ENCODE assay signal across 21 cellular contexts in the genomic region with DNA sequence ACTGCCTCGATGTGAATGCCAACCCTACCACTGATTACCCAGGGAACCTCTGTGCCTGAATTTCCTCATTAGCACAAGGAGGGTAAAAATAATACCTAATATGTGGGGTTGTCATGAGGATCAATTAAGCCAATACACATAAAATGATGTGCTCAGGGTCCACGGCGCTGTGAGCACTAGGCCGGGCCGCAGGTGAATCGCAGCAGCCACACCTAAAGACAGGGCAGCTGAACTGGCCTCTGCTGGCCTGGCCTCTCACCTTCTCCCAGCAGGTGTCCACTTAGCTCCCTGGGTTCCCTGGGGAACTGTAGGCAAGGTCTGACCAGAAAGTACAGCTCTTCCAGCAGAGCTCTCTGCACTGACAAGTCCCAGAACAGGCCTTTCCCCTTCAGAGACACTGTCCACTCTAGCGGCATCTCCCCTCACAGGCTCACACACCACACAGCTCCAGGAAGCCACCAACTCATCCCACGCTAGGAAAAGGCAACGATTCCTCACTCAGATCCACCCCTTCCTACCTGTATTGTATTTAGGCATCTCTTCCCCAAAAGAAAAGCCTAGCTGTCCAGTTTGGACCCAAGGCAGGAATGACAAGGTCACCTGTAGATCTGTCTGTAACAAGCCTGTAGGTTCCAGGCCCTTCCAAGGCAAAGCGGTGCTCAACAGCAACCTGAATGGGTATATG.
DNase-seq lines count a peak whose midpoint lies in the region; ATAC-seq and TF ChIP-seq lines count a peak whose summit lies in the region.
"Had no signal": no experiment of that assay in that cellular context is flagged by ENCODE, and none has a peak within 500 bp of the region (broad histone marks: within the 10 kb centered on the region; RNA-seq: fewer than 3 reads in every experiment).

No MANE protein-coding gene starts in this region.

- H4K20me1 ChIP-seq in smooth muscle cell (ENCODE audit: low read depth), result no peaks in the 10 kb centered on the region

- DNase-seq in activated CD4-positive, alpha-beta memory T cell treated with anti-CD3 and anti-CD28 coated beads, Interleukin-2, amount 10 ng/mL, durations not matched to agents 7 days and 5 days, result no peak
- DNase-seq in activated CD4-positive, alpha-beta memory T cell treated with anti-CD3 and anti-CD28 coated beads for 36 hours, result no peak
- DNase-seq in CD4-positive, alpha-beta memory T cell, result no peak
- DNase-seq in natural killer cell (no peak), germinal center (ENCODE audit: low spot score) (no peak), smooth muscle cell (lab: John Stamatoyannopoulos, UW; ENCODE audit: unreplicated experiment) (no peak)
- DNase-seq in stimulated activated CD4-positive, alpha-beta T cell treated with anti-CD3 and anti-CD28 coated beads, Interleukin-2, amount 100 ng/mL, for 24 hours, result no peak
- DNase-seq: 8988T, amniotic stem cell, DMS153, GF-D8, glutamatergic neuron, NCI-H1436 treated with DMSO at 0.1 percent for 48 hours, NCI-H748 treated with DMSO at 0.1 percent for 48 hours, right cardiac atrium, SHP77 treated with DMSO at 0.1 percent for 48 hours, trophoblast cell had no signal

- H3K27ac ChIP-seq in CD4-positive, alpha-beta memory T cell (ENCODE audit: low read depth, low read length), result no peak overlapping the region
- H3K27ac ChIP-seq in angular gyrus (ENCODE audit: low read depth, low read length), result peak overlapping the region; percentile 1
- H3K27ac ChIP-seq in smooth muscle cell (ENCODE audit: low read depth), result no peak overlapping the region

- H3K27ac Mint-ChIP-seq in activated CD4-positive, alpha-beta memory T cell treated with anti-CD3 and anti-CD28 coated beads, Interleukin-2, amount 10 ng/mL, durations not matched to agents 7 days and 5 days, result peak overlapping the region; percentile 34
- no peak overlapping the region for H3K27ac Mint-ChIP-seq in activated CD4-positive, alpha-beta memory T cell treated with anti-CD3 and anti-CD28 coated beads for 36 hours
- H3K27ac Mint-ChIP-seq in CD4-positive, alpha-beta memory T cell, result peak overlapping the region in 6 of 7 donors; percentile 14 to 92 (median 71)
- peak overlapping the region; percentile 83 to 92 for H3K27ac Mint-ChIP-seq in natural killer cell
- H3K27ac Mint-ChIP-seq: stimulated activated memory B cell treated with anti-CD40 and anti-IgM and Interleukin-4, amounts not matched to agents 10 μg/mL and 1 μg/mL and 100 μg/mL, for 72 hours had no signal

- H3K4me3 ChIP-seq in CD4-positive, alpha-beta memory T cell (ENCODE audit: low read length in 2 of 2), result no peak overlapping the region
- H3K4me3 ChIP-seq in smooth muscle cell, result no peak overlapping the region
- H3K4me3 ChIP-seq: HAP-1 had no signal

- no peaks in the 10 kb centered on the region for H3K27me3 ChIP-seq in CD4-positive, alpha-beta memory T cell (ENCODE audit: insufficient read depth, low read length)
- H3K27me3 ChIP-seq in smooth muscle cell (ENCODE audit: low read depth), result no peaks in the 10 kb centered on the region
- H3K27me3 ChIP-seq: BLaER1 treated with 17β-estradiol and CSF1 and Interleukin-3, amounts not matched to agents 10 nM and 100 nM had no signal

- no peaks in the 10 kb centered on the region for H3K27me3 Mint-ChIP-seq in activated CD4-positive, alpha-beta memory T cell treated with anti-CD3 and anti-CD28 coated beads, Interleukin-2, amount 10 ng/mL, durations not matched to agents 7 days and 5 days
- no peaks in the 10 kb centered on the region for H3K27me3 Mint-ChIP-seq in activated CD4-positive, alpha-beta memory T cell treated with anti-CD3 and anti-CD28 coated beads for 36 hours
- H3K27me3 Mint-ChIP-seq in CD4-positive, alpha-beta memory T cell, result no peaks in the 10 kb centered on the region
- H3K27me3 Mint-ChIP-seq in natural killer cell (ENCODE audit: low read depth in 2 of 2), result no peaks in the 10 kb centered on the region
- H3K27me3 Mint-ChIP-seq: stimulated activated memory B cell treated with anti-CD40 and anti-IgM and Interleukin-4, amounts not matched to agents 10 μg/mL and 1 μg/mL and 100 μg/mL, for 72 hours had no signal

- peaks cover 3% of the 10 kb centered on the region for H3K4me1 Mint-ChIP-seq in activated CD4-positive, alpha-beta memory T cell treated with anti-CD3 and anti-CD28 coated beads, Interleukin-2, amount 10 ng/mL, durations not matched to agents 7 days and 5 days
- peaks cover 18% of the 10 kb centered on the region for H3K4me1 Mint-ChIP-seq in activated CD4-positive, alpha-beta memory T cell treated with anti-CD3 and anti-CD28 coated beads for 36 hours (ENCODE audit: low read depth)
- peaks cover 2 to 30% (median 18%) of the 10 kb centered on the region in 4 donors for H3K4me1 Mint-ChIP-seq in CD4-positive, alpha-beta memory T cell
- peaks cover 46 to 51% of the 10 kb centered on the region in 2 donors for H3K4me1 Mint-ChIP-seq in natural killer cell

- peak overlapping the region; percentile 6 for H3K4me3 Mint-ChIP-seq in activated CD4-positive, alpha-beta memory T cell treated with anti-CD3 and anti-CD28 coated beads, Interleukin-2, amount 10 ng/mL, durations not matched to agents 7 days and 5 days
- no peak overlapping the region for H3K4me3 Mint-ChIP-seq in activated CD4-positive, alpha-beta memory T cell treated with anti-CD3 and anti-CD28 coated beads for 36 hours
- H3K4me3 Mint-ChIP-seq in CD4-positive, alpha-beta memory T cell, result peak overlapping the region in 1 of 8 donors; percentile 5
- H3K4me3 Mint-ChIP-seq in natural killer cell, result peak overlapping the region; percentile 22
- H3K4me3 Mint-ChIP-seq: stimulated activated memory B cell treated with anti-CD40 and anti-IgM and Interleukin-4, amounts not matched to agents 10 μg/mL and 1 μg/mL and 100 μg/mL, for 72 hours had no signal

- peaks cover 9% of the 10 kb centered on the region for H3K36me3 ChIP-seq in CD4-positive, alpha-beta memory T cell (ENCODE audit: insufficient read depth, low read length)
- H3K36me3 ChIP-seq in smooth muscle cell (ENCODE audit: low read depth), result no peaks in the 10 kb centered on the region
- H3K36me3 ChIP-seq: HAP-1 had no signal

- no peak for TF ChIP-seq CTCF in natural killer cell (IDR thresholded peaks at IDR 0.05)
- no peak for TF ChIP-seq CTCF in smooth muscle cell (IDR thresholded peaks at IDR 0.05; ENCODE audit: borderline replicate concordance, insufficient read depth, poor library complexity, severe bottlenecking)

- 96% methylated on average over 10 of the region's 10 CpGs for WGBS in smooth muscle cell (ENCODE audit: low lambda C conversion rate)

- peaks cover 5% of the 10 kb centered on the region for H3F3A ChIP-seq in smooth muscle cell (ENCODE audit: low read depth)

- H3K4me1 ChIP-seq in CD4-positive, alpha-beta memory T cell (ENCODE audit: insufficient read depth, low read length), result no peaks in the 10 kb centered on the region
- H3K4me1 ChIP-seq in smooth muscle cell (ENCODE audit: low read depth), result peaks cover 29% of the 10 kb centered on the region
- H3K4me1 ChIP-seq: HAP-1 had no signal

- H3K36me3 Mint-ChIP-seq in activated CD4-positive, alpha-beta memory T cell treated with anti-CD3 and anti-CD28 coated beads, Interleukin-2, amount 10 ng/mL, durations not matched to agents 7 days and 5 days (ENCODE audit: low read depth), result peaks cover 24% of the 10 kb centered on the region
- H3K36me3 Mint-ChIP-seq in activated CD4-positive, alpha-beta memory T cell treated with anti-CD3 and anti-CD28 coated beads for 36 hours, result peaks cover 7% of the 10 kb centered on the region
- H3K36me3 Mint-ChIP-seq in CD4-positive, alpha-beta memory T cell, result peaks cover 19 to 25% of the 10 kb centered on the region in 2 donors
- peaks cover 7% of the 10 kb centered on the region for H3K36me3 Mint-ChIP-seq in natural killer cell

- H3K9me3 ChIP-seq in CD4-positive, alpha-beta memory T cell (ENCODE audit: control insufficient read depth in 1 of 2, low read length in 2 of 2), result no peaks in the 10 kb centered on the region
- no peaks in the 10 kb centered on the region for H3K9me3 ChIP-seq in smooth muscle cell (replicated peaks; ENCODE audit: low read depth)
- H3K9me3 ChIP-seq: BLaER1 treated with 17β-estradiol and CSF1 and Interleukin-3, amounts not matched to agents 10 nM and 100 nM; HAP-1 had no signal

- POLR2A ChIA-PET in activated CD4-positive, alpha-beta memory T cell treated with anti-CD3 and anti-CD28 coated beads, Interleukin-2, amount 10 ng/mL, durations not matched to agents 7 days and 5 days (lab: Charles Lee), result interaction anchor here (0.8 to 2.0 kb wide), 5 partner anchors 11 to 103 kb away, joined by 3 to 18 read pairs (median 5); no protein-coding TSS in a partner anchor
- POLR2A ChIA-PET in activated CD4-positive, alpha-beta memory T cell treated with anti-CD3 and anti-CD28 coated beads for 36 hours (lab: Charles Lee), result interaction anchor here (0.7 kb wide), 1 partner anchor 26 kb away, joined by 3 read pairs; no protein-coding TSS in a partner anchor
- POLR2A ChIA-PET in CD4-positive, alpha-beta memory T cell (lab: Charles Lee; ENCODE audit: partially characterized antibody), result interaction anchor here (0.9 to 1.8 kb wide), 5 partner anchors 8 to 173 kb away, joined by 3 to 6 read pairs (median 3); no protein-coding TSS in a partner anchor

- no peaks in the 10 kb centered on the region for H3K79me2 ChIP-seq in smooth muscle cell (ENCODE audit: low read depth)

- H3K4me2 ChIP-seq in smooth muscle cell, result no peak overlapping the region

- CTCF ChIA-PET in activated CD4-positive, alpha-beta memory T cell treated with anti-CD3 and anti-CD28 coated beads, Interleukin-2, amount 10 ng/mL, durations not matched to agents 7 days and 5 days (lab: Charles Lee), result no interaction called here
- CTCF ChIA-PET in activated CD4-positive, alpha-beta memory T cell treated with anti-CD3 and anti-CD28 coated beads for 36 hours (lab: Charles Lee), result no interaction called here
- CTCF ChIA-PET in CD4-positive, alpha-beta memory T cell (lab: Charles Lee; ENCODE audit: partially characterized antibody), result interaction anchor here (1.2 to 1.6 kb wide), 2 partner anchors 8 to 26 kb away, joined by 3 to 4 read pairs; no protein-coding TSS in a partner anchor

- intact Hi-C loops in activated CD4-positive, alpha-beta memory T cell treated with anti-CD3 and anti-CD28 coated beads for 36 hours (cut with micrococcal nuclease), result no loop called here
- intact Hi-C loops in CD4-positive, alpha-beta memory T cell (cut with micrococcal nuclease), result loop anchor here (5.0 kb wide), 1 partner anchor 64 kb away; no protein-coding TSS in a partner anchor
- intact Hi-C loops in natural killer cell (cut with micrococcal nuclease), result no loop called here

- peak in 1 of 3 donors; percentile 17 for ATAC-seq in natural killer cell

- H2AFZ ChIP-seq in smooth muscle cell (ENCODE audit: low read depth), result no peak overlapping the region

- H3K9me3 Mint-ChIP-seq in activated CD4-positive, alpha-beta memory T cell treated with anti-CD3 and anti-CD28 coated beads, Interleukin-2, amount 10 ng/mL, durations not matched to agents 7 days and 5 days, result no peaks in the 10 kb centered on the region
- H3K9me3 Mint-ChIP-seq in activated CD4-positive, alpha-beta memory T cell treated with anti-CD3 and anti-CD28 coated beads for 36 hours, result no peaks in the 10 kb centered on the region
- peaks cover 0 to 7% (median 0%) of the 10 kb centered on the region in 8 donors for H3K9me3 Mint-ChIP-seq in CD4-positive, alpha-beta memory T cell
- H3K9me3 Mint-ChIP-seq in natural killer cell, result no peaks in the 10 kb centered on the region
- H3K9me3 Mint-ChIP-seq: stimulated activated memory B cell treated with anti-CD40 and anti-IgM and Interleukin-4, amounts not matched to agents 10 μg/mL and 1 μg/mL and 100 μg/mL, for 72 hours had no signal

- H3K9ac ChIP-seq in smooth muscle cell (ENCODE audit: low read depth), result no peak overlapping the region
